ENCODE assay signal across 15 cellular contexts in the genomic region with DNA sequence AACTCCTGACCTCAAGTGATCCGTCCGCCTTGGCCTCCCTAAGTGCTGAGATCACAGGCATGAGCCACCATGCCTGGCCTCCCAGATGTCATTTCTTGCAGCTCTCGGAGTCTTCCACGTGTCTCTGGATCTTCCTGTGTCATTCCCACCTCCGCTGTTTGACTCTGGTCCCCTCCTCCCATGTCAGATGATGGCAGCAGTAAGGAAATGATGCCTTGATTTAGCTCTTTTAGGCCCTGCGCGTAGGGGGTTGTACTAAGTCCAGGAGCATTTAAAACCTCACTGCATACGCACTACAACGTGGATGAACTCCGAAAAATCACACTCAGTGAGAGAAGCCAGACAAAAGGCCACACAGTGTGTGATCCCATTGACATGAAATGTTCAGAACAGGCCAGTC.
DNase-seq lines count a peak whose midpoint lies in the region; ATAC-seq and TF ChIP-seq lines count a peak whose summit lies in the region.
"Had no signal": no experiment of that assay in that cellular context is flagged by ENCODE, and none has a peak within 500 bp of the region (broad histone marks: within the 10 kb centered on the region; RNA-seq: fewer than 3 reads in every experiment).

No MANE protein-coding gene starts in this region.

- no peaks in the 10 kb centered on the region for H3K79me2 ChIP-seq in GM23338 (replicated peaks; ENCODE audit: insufficient read depth)
- no peaks in the 10 kb centered on the region for H3K79me2 ChIP-seq in mesendoderm (ENCODE audit: control insufficient read depth, insufficient read depth, low read length)

- H2AK5ac ChIP-seq in mesendoderm (ENCODE audit: low read length): no peak overlapping the region

- H3K9ac ChIP-seq in mesendoderm (ENCODE audit: low read length): no peak overlapping the region

- H3K27ac Mint-ChIP-seq in GM23338 (no peak overlapping the region), chondrocyte (ENCODE audit: unreplicated experiment) (no peak overlapping the region)
- H3K27ac Mint-ChIP-seq in activated T-helper 2 cell treated with anti-CD3 and anti-CD28 coated beads, Interferon-gamma antibody, Interleukin-2, Interleukin-4, amounts not matched to agents 10 μg/mL and 5 μg/mL and 100 μg/mL, durations not matched to agents 14 hours and 24 hours and 36 hours: no peak overlapping the region

- ATAC-seq in GM23338 (no peak), GM19351 (IDR thresholded peaks at IDR 0.05; ENCODE audit: unreplicated experiment) (no peak), HG02763 (IDR thresholded peaks at IDR 0.05; ENCODE audit: unreplicated experiment) (no peak)
- ATAC-seq: K562 had no signal

- H3K23ac ChIP-seq in mesendoderm (ENCODE audit: low read length): no peak overlapping the region

- H3K27me3 ChIP-seq in GM23338 (ENCODE audit: insufficient read depth) (no peaks in the 10 kb centered on the region), mesendoderm (ENCODE audit: insufficient read depth, low read length, poor library complexity) (no peaks in the 10 kb centered on the region), spleen (replicated peaks in 1 of 7) (no peaks in the 10 kb centered on the region)
- H3K27me3 ChIP-seq: SJCRH30 had no signal

- no peak for TF ChIP-seq POLR2A in spleen (IDR thresholded peaks at IDR 0.05)

- no peak overlapping the region for H2AFZ ChIP-seq in GM23338

- H3K4me2 ChIP-seq in GM23338: no peak overlapping the region
- H3K4me2 ChIP-seq in mesendoderm (ENCODE audit: low read length): no peak overlapping the region

- peak overlapping the region; percentile 18 for H3K56ac ChIP-seq in mesendoderm (ENCODE audit: low read length)

- H2BK5ac ChIP-seq in mesendoderm (ENCODE audit: low read length): no peak overlapping the region

- H3K4me1 Mint-ChIP-seq in GM23338 (peaks cover 31% of the 10 kb centered on the region), chondrocyte (ENCODE audit: low read depth) (peaks cover 35% of the 10 kb centered on the region)
- no peaks in the 10 kb centered on the region for H3K4me1 Mint-ChIP-seq in activated T-helper 2 cell treated with anti-CD3 and anti-CD28 coated beads, Interferon-gamma antibody, Interleukin-2, Interleukin-4, amounts not matched to agents 10 μg/mL and 5 μg/mL and 100 μg/mL, durations not matched to agents 14 hours and 24 hours and 36 hours (ENCODE audit: low read depth)

- H3K4me1 ChIP-seq in GM23338 (ENCODE audit: insufficient read depth) (peaks cover 31% of the 10 kb centered on the region), mesendoderm (ENCODE audit: control insufficient read depth, low read depth, low read length) (peaks cover 12% of the 10 kb centered on the region), spleen (peaks cover 0 to 35% (median 23%) of the 10 kb centered on the region in 6 donors)
- H3K4me1 ChIP-seq: HAP-1, SJCRH30 had no signal

- WGBS in mesendoderm (ENCODE audit: extremely low coverage, insufficient coverage, low lambda C conversion rate): no CpG with 5 or more reads among the region's 10 CpGs
- WGBS in spleen, 5 donors: 92 to 94% (median 94%) methylated on average over 10 of the region's 10 CpGs

- H3K36me3 ChIP-seq in GM23338 (ENCODE audit: insufficient read depth): no peaks in the 10 kb centered on the region
- no peaks in the 10 kb centered on the region for H3K36me3 ChIP-seq in mesendoderm (ENCODE audit: control insufficient read depth, insufficient read depth, low read length)
- H3K36me3 ChIP-seq in spleen: peaks cover 0 to 9% (median 0%) of the 10 kb centered on the region in 6 donors
- H3K36me3 ChIP-seq: HAP-1, SJCRH30 had no signal

- H3K36me3 Mint-ChIP-seq in GM23338 (ENCODE audit: low read depth) (no peaks in the 10 kb centered on the region), chondrocyte (ENCODE audit: low read depth) (no peaks in the 10 kb centered on the region)
- no peaks in the 10 kb centered on the region for H3K36me3 Mint-ChIP-seq in activated T-helper 2 cell treated with anti-CD3 and anti-CD28 coated beads, Interferon-gamma antibody, Interleukin-2, Interleukin-4, amounts not matched to agents 10 μg/mL and 5 μg/mL and 100 μg/mL, durations not matched to agents 14 hours and 24 hours and 36 hours (ENCODE audit: low read depth)
- H3K36me3 Mint-ChIP-seq: CD4-positive, CD25-positive, alpha-beta regulatory T cell had no signal

- no peaks in the 10 kb centered on the region for H3K9me2 ChIP-seq in GM23338 (ENCODE audit: insufficient read depth)

- H3K4me3 Mint-ChIP-seq in GM23338 (no peak overlapping the region), chondrocyte (ENCODE audit: unreplicated experiment) (no peak overlapping the region)
- H3K4me3 Mint-ChIP-seq in activated T-helper 2 cell treated with anti-CD3 and anti-CD28 coated beads, Interferon-gamma antibody, Interleukin-2, Interleukin-4, amounts not matched to agents 10 μg/mL and 5 μg/mL and 100 μg/mL, durations not matched to agents 14 hours and 24 hours and 36 hours (ENCODE audit: low read depth): no peak overlapping the region
- H3K4me3 Mint-ChIP-seq: CD4-positive, CD25-positive, alpha-beta regulatory T cell had no signal

- no peaks in the 10 kb centered on the region for H3K9me3 Mint-ChIP-seq in GM23338
- peaks cover 6% of the 10 kb centered on the region for H3K9me3 Mint-ChIP-seq in chondrocyte (ENCODE audit: low read depth)
- H3K9me3 Mint-ChIP-seq in activated T-helper 2 cell treated with anti-CD3 and anti-CD28 coated beads, Interferon-gamma antibody, Interleukin-2, Interleukin-4, amounts not matched to agents 10 μg/mL and 5 μg/mL and 100 μg/mL, durations not matched to agents 14 hours and 24 hours and 36 hours: no peaks in the 10 kb centered on the region

- no peaks in the 10 kb centered on the region for H3K79me1 ChIP-seq in mesendoderm (ENCODE audit: low read length)

- no peak overlapping the region for H3K4ac ChIP-seq in mesendoderm (ENCODE audit: low read depth, low read length)

- peak; percentile 0 for DNase-seq in GM23338 (ENCODE audit: low spot score)
- peak; percentile 20 for DNase-seq in chondrocyte (ENCODE audit: low spot score)
- no peak for DNase-seq in mesendoderm
- peak; percentile 8 for DNase-seq in spleen
- DNase-seq in activated T-helper 2 cell treated with anti-CD3 and anti-CD28 coated beads, Interferon-gamma antibody, Interleukin-2, Interleukin-4, amounts not matched to agents 10 μg/mL and 5 μg/mL and 100 μg/mL, durations not matched to agents 14 hours and 24 hours and 36 hours (ENCODE audit: low spot score): no peak
- DNase-seq: CD4-positive, CD25-positive, alpha-beta regulatory T cell; NCI-H1417 treated with DMSO at 0.1 percent for 48 hours; NCI-H2029 treated with DMSO at 0.1 percent for 48 hours; NCI-H748 treated with DMSO at 0.1 percent for 48 hours; OCI-M1; SJCRH30 had no signal

- H2BK120ac ChIP-seq in mesendoderm (ENCODE audit: low read depth, low read length): no peak overlapping the region

- intact Hi-C loops in spleen (cut with DNase I; ENCODE audit: low total_unique reads): loop anchor here (10.0 kb wide), 1 partner anchor 55 kb away; no protein-coding TSS in a partner anchor
- intact Hi-C loops in activated T-helper 2 cell treated with anti-CD3 and anti-CD28 coated beads, Interferon-gamma antibody, Interleukin-2, Interleukin-4, amounts not matched to agents 10 μg/mL and 5 μg/mL and 100 μg/mL, durations not matched to agents 14 hours and 24 hours and 36 hours (cut with micrococcal nuclease): no loop called here

- H3K27me3 Mint-ChIP-seq in GM23338 (ENCODE audit: insufficient read depth, low read depth, poor library complexity): peaks cover 17% of the 10 kb centered on the region
- no peaks in the 10 kb centered on the region for H3K27me3 Mint-ChIP-seq in chondrocyte (ENCODE audit: low read depth)
- peaks cover 24% of the 10 kb centered on the region for H3K27me3 Mint-ChIP-seq in activated T-helper 2 cell treated with anti-CD3 and anti-CD28 coated beads, Interferon-gamma antibody, Interleukin-2, Interleukin-4, amounts not matched to agents 10 μg/mL and 5 μg/mL and 100 μg/mL, durations not matched to agents 14 hours and 24 hours and 36 hours (ENCODE audit: low read depth)

- H4K8ac ChIP-seq in mesendoderm (ENCODE audit: low read depth, low read length): no peak overlapping the region

- no peak overlapping the region for H4K5ac ChIP-seq in mesendoderm (ENCODE audit: low read length)

- no peak overlapping the region for H3K18ac ChIP-seq in mesendoderm (ENCODE audit: low read length)

- H3F3A ChIP-seq in GM23338 (replicated peaks; ENCODE audit: low read depth): peaks cover 7% of the 10 kb centered on the region; the same call in 1 of the 2 replicates

- H4K20me1 ChIP-seq in GM23338 (replicated peaks; ENCODE audit: insufficient read depth): no peaks in the 10 kb centered on the region

- H3K4me3 ChIP-seq in GM23338 (no peak overlapping the region), mesendoderm (ENCODE audit: low read length) (no peak overlapping the region), spleen (no peak overlapping the region)
- H3K4me3 ChIP-seq: HAP-1, K562, SJCRH30 had no signal

- no peak overlapping the region for H2BK15ac ChIP-seq in mesendoderm (replicated peaks; ENCODE audit: low read depth)

- TF ChIP-seq CTCF in GM23338 (conservative IDR thresholded peaks at IDR 0.05; ENCODE audit: low read depth in 2 of 2) (no peak), chondrocyte (IDR thresholded peaks at IDR 0.05) (no peak), spleen (IDR thresholded peaks at IDR 0.05 in 8 of 11, conservative IDR thresholded peaks at IDR 0.05 in 3 of 11) (no peak)

- H3K27ac ChIP-seq in GM23338 (ENCODE audit: low read depth) (no peak overlapping the region), mesendoderm (ENCODE audit: low read depth, low read length) (no peak overlapping the region), spleen (no peak overlapping the region)
- H3K27ac ChIP-seq: SJCRH30 had no signal

- peaks cover 0 to 5% (median 1%) of the 10 kb centered on the region in 8 donors for H3K9me3 ChIP-seq in spleen
- H3K9me3 ChIP-seq: HAP-1, SJCRH30 had no signal

TF ChIP-seq in GM23338, 12 proteins besides CTCF, POLR2A, EP300 and RAD21 (continues in another document):
- no peak for TF ChIP-seq NANOG (IDR thresholded peaks at IDR 0.05; ENCODE audit: borderline replicate concordance)
- no peak for TF ChIP-seq ZNF331 (CRISPR knock-in tag; IDR thresholded peaks at IDR 0.05; ENCODE audit: low read depth)
- TF ChIP-seq EZH2phosphoT487 (IDR thresholded peaks at IDR 0.05; ENCODE audit: unreplicated experiment): no peak
- no peak for TF ChIP-seq ZNF114 (CRISPR knock-in tag; IDR thresholded peaks at IDR 0.05)
- TF ChIP-seq JUNB (IDR thresholded peaks at IDR 0.05; ENCODE audit: unreplicated experiment): no peak
- TF ChIP-seq, protein P1, sequence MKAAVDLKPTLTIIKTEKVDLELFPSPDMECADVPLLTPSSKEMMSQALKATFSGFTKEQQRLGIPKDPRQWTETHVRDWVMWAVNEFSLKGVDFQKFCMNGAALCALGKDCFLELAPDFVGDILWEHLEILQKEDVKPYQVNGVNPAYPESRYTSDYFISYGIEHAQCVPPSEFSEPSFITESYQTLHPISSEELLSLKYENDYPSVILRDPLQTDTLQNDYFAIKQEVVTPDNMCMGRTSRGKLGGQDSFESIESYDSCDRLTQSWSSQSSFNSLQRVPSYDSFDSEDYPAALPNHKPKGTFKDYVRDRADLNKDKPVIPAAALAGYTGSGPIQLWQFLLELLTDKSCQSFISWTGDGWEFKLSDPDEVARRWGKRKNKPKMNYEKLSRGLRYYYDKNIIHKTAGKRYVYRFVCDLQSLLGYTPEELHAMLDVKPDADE (IDR thresholded peaks at IDR 0.05): no peak
- TF ChIP-seq POLR2AphosphoS5 (IDR thresholded peaks at IDR 0.05; ENCODE audit: low read depth): no peak

Comparison
In these comparisons a context has a peak if more than half of its experiments do, and no peak if none do; other contexts are left out.
1. DNase-seq: peak in GM23338 (single experiment), chondrocyte (single experiment) and spleen (single experiment); none in mesendoderm (single experiment) and activated T-helper 2 cell treated with anti-CD3 and anti-CD28 coated beads, Interferon-gamma antibody, Interleukin-2, Interleukin-4, amounts not matched to agents 10 μg/mL and 5 μg/mL and 100 μg/mL, durations not matched to agents 14 hours and 24 hours and 36 hours (single experiment).